ENCODE assay signal across 22 cellular contexts in genomic region chr3:72133329-72134011, GRCh38.
"Had no signal": no experiment of that assay in that cellular context is flagged by ENCODE, and none has a peak within 500 bp of the region (broad histone marks: within the 10 kb centered on the region; RNA-seq: fewer than 3 reads in every experiment).

No MANE protein-coding gene starts in this region.

- H3K27me3 ChIP-seq: vagina had no signal

- H3K27ac Mint-ChIP-seq: activated CD4-positive, alpha-beta memory T cell treated with anti-CD3 and anti-CD28 coated beads, Interleukin-2, amount 10 ng/mL, durations not matched to agents 7 days and 5 days; activated CD8-positive, alpha-beta memory T cell treated with anti-CD3 and anti-CD28 coated beads, Interleukin-2, amount 10 ng/mL, durations not matched to agents 7 days and 5 days; natural killer cell treated with Interleukin-12 subunit alpha and Interleukin-12 subunit beta and Interleukin-15 and Interleukin-18, amount 100 ng/mL, for 72 hours; progenitor cell of endocrine pancreas; T-helper 1 cell treated with Interleukin-12 subunit alpha and Interleukin-12 subunit beta and Interleukin-4 antibody, amounts not matched to agents 30 μg/mL and 1 μg/mL, for 36 hours had no signal

- H3K27ac ChIP-seq: foreskin keratinocyte, lower lobe of right lung, vagina had no signal

- H3K36me3 Mint-ChIP-seq: activated CD8-positive, alpha-beta memory T cell treated with anti-CD3 and anti-CD28 coated beads, Interleukin-2, amount 10 ng/mL, durations not matched to agents 7 days and 5 days; natural killer cell treated with Interleukin-12 subunit alpha and Interleukin-12 subunit beta and Interleukin-15 and Interleukin-18, amount 100 ng/mL, for 72 hours; type B pancreatic cell had no signal

- FAIRE-seq: colon, keratinocyte had no signal

- H3K9me3 ChIP-seq: lower lobe of right lung, vagina had no signal

- H3K9me3 Mint-ChIP-seq: natural killer cell treated with Interleukin-12 subunit alpha and Interleukin-12 subunit beta and Interleukin-15 and Interleukin-18, amount 100 ng/mL, for 72 hours; T-helper 1 cell treated with Interleukin-12 subunit alpha and Interleukin-12 subunit beta and Interleukin-4 antibody, amounts not matched to agents 30 μg/mL and 1 μg/mL, for 36 hours had no signal

- H3K4me3 ChIP-seq: lower lobe of right lung, vagina had no signal

- H3K27me3 Mint-ChIP-seq: activated CD4-positive, alpha-beta memory T cell treated with anti-CD3 and anti-CD28 coated beads, Interleukin-2, amount 10 ng/mL, durations not matched to agents 7 days and 5 days; activated CD8-positive, alpha-beta memory T cell treated with anti-CD3 and anti-CD28 coated beads, Interleukin-2, amount 10 ng/mL, durations not matched to agents 7 days and 5 days had no signal

- DNase-seq: activated CD4-positive, alpha-beta memory T cell treated with anti-CD3 and anti-CD28 coated beads, Interleukin-2, amount 10 ng/mL, durations not matched to agents 7 days and 5 days; activated CD8-positive, alpha-beta memory T cell treated with anti-CD3 and anti-CD28 coated beads, Interleukin-2, amount 10 ng/mL, durations not matched to agents 7 days and 5 days; activated gamma-delta T cell; activated naive CD4-positive, alpha-beta T cell treated with anti-CD3 and anti-CD28 coated beads, Interleukin-2, amount 50 U/mL, for 16 hours; activated T-cell treated with anti-CD3 and anti-CD28 coated beads for 4 hours; aorta; effector memory CD4-positive, alpha-beta T cell; foreskin keratinocyte; left colon; lower lobe of right lung; mesendoderm; stimulated activated CD4-positive, alpha-beta T cell treated with anti-CD3 and anti-CD28 coated beads, Interleukin-12 subunit alpha, Interleukin-12 subunit beta, amount 100 ng/mL, for 4 hours; stimulated activated CD4-positive, alpha-beta T cell treated with anti-CD3 and anti-CD28 coated beads, Interleukin-4, amount 100 ng/mL, for 4 hours had no signal

- ATAC-seq: activated CD8-positive, alpha-beta memory T cell treated with anti-CD3 and anti-CD28 coated beads, Interleukin-2, amount 10 ng/mL, durations not matched to agents 7 days and 5 days; foreskin keratinocyte; left colon; lower lobe of right lung; natural killer cell treated with Interleukin-12 subunit alpha and Interleukin-12 subunit beta and Interleukin-15 and Interleukin-18, amount 100 ng/mL, for 72 hours had no signal

- H3K4me3 Mint-ChIP-seq: activated CD4-positive, alpha-beta memory T cell treated with anti-CD3 and anti-CD28 coated beads, Interleukin-2, amount 10 ng/mL, durations not matched to agents 7 days and 5 days; activated CD8-positive, alpha-beta memory T cell treated with anti-CD3 and anti-CD28 coated beads, Interleukin-2, amount 10 ng/mL, durations not matched to agents 7 days and 5 days; activated T-helper 1 cell treated with anti-CD3 and anti-CD28 coated beads, Interleukin-12 subunit alpha, Interleukin-12 subunit beta, Interleukin-2, Interleukin-4 antibody, amounts not matched to agents 30 ng/mL and 10 ng/mL and 1 ng/mL, durations not matched to agents 14 hours and 24 hours and 36 hours; central memory CD8-positive, alpha-beta T cell; natural killer cell treated with Interleukin-12 subunit alpha and Interleukin-12 subunit beta and Interleukin-15 and Interleukin-18, amount 100 ng/mL, for 72 hours; T-helper 1 cell treated with Interleukin-12 subunit alpha and Interleukin-12 subunit beta and Interleukin-4 antibody, amounts not matched to agents 30 μg/mL and 1 μg/mL, for 36 hours; type B pancreatic cell had no signal

- H3K4me1 Mint-ChIP-seq: central memory CD8-positive, alpha-beta T cell had no signal

- H3K36me3 ChIP-seq: lower lobe of right lung, vagina had no signal

- H3K4me1 ChIP-seq: foreskin keratinocyte, lower lobe of right lung, vagina had no signal
